ENCODE assay signal across 36 cellular contexts in the genomic region with DNA sequence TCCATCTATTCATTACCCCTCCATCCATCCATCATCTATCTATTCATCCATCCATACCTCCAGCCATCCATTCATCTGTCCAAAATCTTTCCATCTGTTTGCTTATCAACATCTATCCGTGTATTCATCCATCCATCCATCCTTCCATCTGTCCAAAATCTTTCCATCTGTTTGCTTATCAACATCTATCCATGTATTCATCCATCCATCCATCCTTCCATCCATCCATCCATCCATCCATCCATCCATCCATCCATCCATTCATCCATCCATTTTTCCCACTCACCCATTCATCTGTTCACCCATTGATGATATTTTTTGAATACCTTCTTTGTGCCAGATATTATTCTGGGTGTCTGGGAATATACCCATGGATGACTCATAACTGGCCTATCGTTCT. TPM values are rescaled to one million over a fixed set of nuclear protein-coding genes. Genes with fewer than 3 reads are reported as not detected.
"Had no signal": no experiment of that assay in that cellular context is flagged by ENCODE, and none has a peak within 500 bp of the region (broad histone marks: within the 10 kb centered on the region; RNA-seq: fewer than 3 reads in every experiment).

No MANE protein-coding gene starts in this region.

- H3K4me1 Mint-ChIP-seq: activated B cell treated with CpG ODN at 0.5 μM for 24 hours; central memory CD8-positive, alpha-beta T cell; T-cell had no signal

- DNase-seq: activated B cell treated with CpG ODN at 0.5 μM for 24 hours; activated CD4-positive, alpha-beta T cell treated with anti-CD3 and anti-CD28 coated beads for 48 hours; activated CD4-positive, alpha-beta T cell treated with anti-CD3 and anti-CD28 coated beads, Interleukin-2, amount 50 U/mL, for 1 hour; activated CD4-positive, alpha-beta T cell treated with anti-CD3 and anti-CD28 coated beads, Interleukin-2, amount 50 U/mL, for 48 hours; activated CD8-positive, alpha-beta memory T cell treated with anti-CD3 and anti-CD28 coated beads for 24 hours; activated CD8-positive, alpha-beta T cell treated with anti-CD3 and anti-CD28 coated beads for 36 hours; activated effector memory CD4-positive, alpha-beta T cell treated with anti-CD3 and anti-CD28 coated beads, Interleukin-2, amount 50 U/mL, for 16 hours; activated naive CD4-positive, alpha-beta T cell treated with anti-CD3 and anti-CD28 coated beads for 36 hours; activated T-cell treated with anti-CD3 and anti-CD28 coated beads, Interleukin-2, amount 50 U/mL, for 48 hours; amniotic stem cell; anterior cingulate cortex; brain microvascular endothelial cell; cortex of kidney; dermis blood vessel endothelial cell; effector CD4-positive, alpha-beta T cell; effector memory CD8-positive, alpha-beta T cell; esophagus squamous epithelium; foreskin melanocyte; heart right ventricle; SW 1271; T-cell had no signal

- H3K4me3 Mint-ChIP-seq: activated B cell treated with CpG ODN at 0.5 μM for 24 hours; activated CD8-positive, alpha-beta T cell treated with anti-CD3 and anti-CD28 coated beads for 36 hours; activated naive CD4-positive, alpha-beta T cell treated with anti-CD3 and anti-CD28 coated beads for 36 hours; activated naive CD8-positive, alpha-beta T cell; activated T-helper 1 cell treated with anti-CD3 and anti-CD28 coated beads, Interleukin-12 subunit alpha, Interleukin-12 subunit beta, Interleukin-2, Interleukin-4 antibody, amounts not matched to agents 30 ng/mL and 10 ng/mL and 1 ng/mL, durations not matched to agents 14 hours and 24 hours and 36 hours; central memory CD8-positive, alpha-beta T cell; effector memory CD8-positive, alpha-beta T cell; T-cell; T-helper 1 cell treated with Interleukin-12 subunit alpha and Interleukin-12 subunit beta and Interleukin-4 antibody, amounts not matched to agents 30 μg/mL and 1 μg/mL, for 36 hours had no signal

- H3K36me3 ChIP-seq: esophagus squamous epithelium, gastroesophageal sphincter had no signal

- H3K4me3 ChIP-seq: esophagus squamous epithelium, gastroesophageal sphincter, heart right ventricle had no signal

- H3K9me3 ChIP-seq: esophagus squamous epithelium, gastroesophageal sphincter, heart right ventricle had no signal

- H3K36me3 Mint-ChIP-seq: activated naive CD8-positive, alpha-beta T cell; T-cell had no signal

- FAIRE-seq: astrocyte, bronchial epithelial cell, colon, endothelial cell of umbilical vein, TTC549 had no signal

- H3K9me3 Mint-ChIP-seq: activated B cell treated with CpG ODN at 0.5 μM for 24 hours; activated CD8-positive, alpha-beta T cell treated with anti-CD3 and anti-CD28 coated beads for 36 hours; activated naive CD4-positive, alpha-beta T cell treated with anti-CD3 and anti-CD28 coated beads for 36 hours; activated T-helper 1 cell treated with anti-CD3 and anti-CD28 coated beads, Interleukin-12 subunit alpha, Interleukin-12 subunit beta, Interleukin-2, Interleukin-4 antibody, amounts not matched to agents 30 ng/mL and 10 ng/mL and 1 ng/mL, durations not matched to agents 14 hours and 24 hours and 36 hours; activated T-helper 2 cell treated with anti-CD3 and anti-CD28 coated beads, Interferon-gamma antibody, Interleukin-2, Interleukin-4, amounts not matched to agents 10 μg/mL and 5 μg/mL and 100 μg/mL, durations not matched to agents 14 hours and 24 hours and 36 hours; T-helper 1 cell treated with Interleukin-12 subunit alpha and Interleukin-12 subunit beta and Interleukin-4 antibody, amounts not matched to agents 30 μg/mL and 1 μg/mL, for 36 hours had no signal

- H3K4me1 ChIP-seq: esophagus squamous epithelium, gastroesophageal sphincter had no signal

- H3K27me3 ChIP-seq: brain microvascular endothelial cell, gastroesophageal sphincter, heart right ventricle had no signal

- ATAC-seq: activated CD4-positive, CD25-positive, alpha-beta regulatory T cell treated with anti-CD3 and anti-CD28 coated beads, Interleukin-2, amount 50 U/mL, for 24 hours; activated CD8-positive, alpha-beta T cell treated with anti-CD3 and anti-CD28 coated beads for 36 hours; effector memory CD8-positive, alpha-beta T cell; gastroesophageal sphincter; heart right ventricle; T-cell had no signal

- H3K27ac ChIP-seq: brain microvascular endothelial cell, epithelial cell of prostate, esophagus squamous epithelium, gastroesophageal sphincter, heart right ventricle, VCaP had no signal

- H3K27ac Mint-ChIP-seq: activated B cell treated with CpG ODN at 0.5 μM for 24 hours; activated CD8-positive, alpha-beta T cell treated with anti-CD3 and anti-CD28 coated beads for 36 hours; activated naive CD4-positive, alpha-beta T cell treated with anti-CD3 and anti-CD28 coated beads for 36 hours; activated naive CD8-positive, alpha-beta T cell; activated T-helper 1 cell treated with anti-CD3 and anti-CD28 coated beads, Interleukin-12 subunit alpha, Interleukin-12 subunit beta, Interleukin-2, Interleukin-4 antibody, amounts not matched to agents 30 ng/mL and 10 ng/mL and 1 ng/mL, durations not matched to agents 14 hours and 24 hours and 36 hours; activated T-helper 2 cell treated with anti-CD3 and anti-CD28 coated beads, Interferon-gamma antibody, Interleukin-2, Interleukin-4, amounts not matched to agents 10 μg/mL and 5 μg/mL and 100 μg/mL, durations not matched to agents 14 hours and 24 hours and 36 hours; effector memory CD8-positive, alpha-beta T cell; T-cell; T-helper 1 cell treated with Interleukin-12 subunit alpha and Interleukin-12 subunit beta and Interleukin-4 antibody, amounts not matched to agents 30 μg/mL and 1 μg/mL, for 36 hours had no signal

RNA-seq across cellular contexts. Expression of a gene that starts 12.8 kb away (rescaled TPM):
- total RNA-seq: activated CD8-positive, alpha-beta T cell treated with anti-CD3 and anti-CD28 coated beads for 36 hours; activated naive CD4-positive, alpha-beta T cell treated with anti-CD3 and anti-CD28 coated beads for 36 hours; activated T-helper 2 cell treated with anti-CD3 and anti-CD28 coated beads, Interferon-gamma antibody, Interleukin-2, Interleukin-4, amounts not matched to agents 10 μg/mL and 5 μg/mL and 100 μg/mL, durations not matched to agents 14 hours and 24 hours and 36 hours; T-helper 2 cell treated with Interferon-gamma antibody and Interleukin-4, amounts not matched to agents 100 ng/mL and 5 ng/mL, for 36 hours had no signal
